1 cellular context compared by ENCODE assay signal in the genomic region with DNA sequence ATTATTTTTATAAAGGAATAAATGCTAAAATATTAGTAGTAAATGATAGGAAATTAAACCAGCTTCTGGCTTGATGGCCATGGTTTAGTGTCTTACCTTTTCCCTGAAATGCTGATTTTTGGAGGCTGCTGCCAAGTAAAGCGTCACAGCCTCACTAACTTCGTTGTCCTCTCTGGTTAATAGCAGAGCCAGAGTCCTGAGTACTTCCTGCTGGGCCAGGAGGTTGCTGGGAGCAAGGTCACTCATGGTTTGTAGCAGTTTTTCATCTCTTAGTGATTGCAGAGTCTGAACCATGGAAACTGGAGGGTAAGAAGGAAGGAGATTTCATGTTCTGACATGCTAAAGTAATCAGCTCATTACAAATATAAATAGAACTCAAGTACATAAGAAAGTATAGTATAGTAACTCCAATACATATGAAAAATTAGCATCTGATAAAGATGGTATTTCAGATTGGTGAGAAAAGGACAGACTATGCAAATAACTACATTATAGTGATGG.
TF ChIP-seq lines count a peak whose summit lies in the region.

No MANE protein-coding gene starts in this region.

TF ChIP-seq in HepG2, 621 proteins besides CTCF, POLR2A, EP300 and RAD21 (continued from another document and continues in another):
- TF ChIP-seq, protein P1, sequence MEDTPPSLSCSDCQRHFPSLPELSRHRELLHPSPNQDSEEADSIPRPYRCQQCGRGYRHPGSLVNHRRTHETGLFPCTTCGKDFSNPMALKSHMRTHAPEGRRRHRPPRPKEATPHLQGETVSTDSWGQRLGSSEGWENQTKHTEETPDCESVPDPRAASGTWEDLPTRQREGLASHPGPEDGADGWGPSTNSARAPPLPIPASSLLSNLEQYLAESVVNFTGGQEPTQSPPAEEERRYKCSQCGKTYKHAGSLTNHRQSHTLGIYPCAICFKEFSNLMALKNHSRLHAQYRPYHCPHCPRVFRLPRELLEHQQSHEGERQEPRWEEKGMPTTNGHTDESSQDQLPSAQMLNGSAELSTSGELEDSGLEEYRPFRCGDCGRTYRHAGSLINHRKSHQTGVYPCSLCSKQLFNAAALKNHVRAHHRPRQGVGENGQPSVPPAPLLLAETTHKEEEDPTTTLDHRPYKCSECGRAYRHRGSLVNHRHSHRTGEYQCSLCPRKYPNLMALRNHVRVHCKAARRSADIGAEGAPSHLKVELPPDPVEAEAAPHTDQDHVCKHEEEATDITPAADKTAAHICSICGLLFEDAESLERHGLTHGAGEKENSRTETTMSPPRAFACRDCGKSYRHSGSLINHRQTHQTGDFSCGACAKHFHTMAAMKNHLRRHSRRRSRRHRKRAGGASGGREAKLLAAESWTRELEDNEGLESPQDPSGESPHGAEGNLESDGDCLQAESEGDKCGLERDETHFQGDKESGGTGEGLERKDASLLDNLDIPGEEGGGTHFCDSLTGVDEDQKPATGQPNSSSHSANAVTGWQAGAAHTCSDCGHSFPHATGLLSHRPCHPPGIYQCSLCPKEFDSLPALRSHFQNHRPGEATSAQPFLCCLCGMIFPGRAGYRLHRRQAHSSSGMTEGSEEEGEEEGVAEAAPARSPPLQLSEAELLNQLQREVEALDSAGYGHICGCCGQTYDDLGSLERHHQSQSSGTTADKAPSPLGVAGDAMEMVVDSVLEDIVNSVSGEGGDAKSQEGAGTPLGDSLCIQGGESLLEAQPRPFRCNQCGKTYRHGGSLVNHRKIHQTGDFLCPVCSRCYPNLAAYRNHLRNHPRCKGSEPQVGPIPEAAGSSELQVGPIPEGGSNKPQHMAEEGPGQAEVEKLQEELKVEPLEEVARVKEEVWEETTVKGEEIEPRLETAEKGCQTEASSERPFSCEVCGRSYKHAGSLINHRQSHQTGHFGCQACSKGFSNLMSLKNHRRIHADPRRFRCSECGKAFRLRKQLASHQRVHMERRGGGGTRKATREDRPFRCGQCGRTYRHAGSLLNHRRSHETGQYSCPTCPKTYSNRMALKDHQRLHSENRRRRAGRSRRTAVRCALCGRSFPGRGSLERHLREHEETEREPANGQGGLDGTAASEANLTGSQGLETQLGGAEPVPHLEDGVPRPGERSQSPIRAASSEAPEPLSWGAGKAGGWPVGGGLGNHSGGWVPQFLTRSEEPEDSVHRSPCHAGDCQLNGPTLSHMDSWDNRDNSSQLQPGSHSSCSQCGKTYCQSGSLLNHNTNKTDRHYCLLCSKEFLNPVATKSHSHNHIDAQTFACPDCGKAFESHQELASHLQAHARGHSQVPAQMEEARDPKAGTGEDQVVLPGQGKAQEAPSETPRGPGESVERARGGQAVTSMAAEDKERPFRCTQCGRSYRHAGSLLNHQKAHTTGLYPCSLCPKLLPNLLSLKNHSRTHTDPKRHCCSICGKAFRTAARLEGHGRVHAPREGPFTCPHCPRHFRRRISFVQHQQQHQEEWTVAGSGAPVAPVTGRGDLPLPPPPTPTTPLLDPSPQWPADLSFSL (CRISPR knock-in tag; IDR thresholded peaks at IDR 0.05), result no peak
- TF ChIP-seq ZNF577 (CRISPR knock-in tag; IDR thresholded peaks at IDR 0.05; ENCODE audit: borderline replicate concordance, low read depth), result no peak
- TF ChIP-seq GABPA (IDR thresholded peaks at IDR 0.05; ENCODE audit: low read depth, low read length), result no peak
- peak; percentile 76 for TF ChIP-seq GABPA (CRISPR knock-in tag; IDR thresholded peaks at IDR 0.05; ENCODE audit: low read depth)
- peak; percentile 37; the same call in 1 of the 2 replicates for TF ChIP-seq POGZ (CRISPR knock-in tag; IDR thresholded peaks at IDR 0.05)
- peak; percentile 45; the same call in 1 of the 2 replicates for TF ChIP-seq ELF1 (CRISPR knock-in tag; IDR thresholded peaks at IDR 0.05)
- TF ChIP-seq NR2F6 (IDR thresholded peaks at IDR 0.05), result no peak
- TF ChIP-seq NR2F6 (CRISPR knock-in tag; IDR thresholded peaks at IDR 0.05), result peak; percentile 47; the same call in 1 of the 2 replicates
- no peak for TF ChIP-seq HDAC1 (CRISPR knock-in tag; IDR thresholded peaks at IDR 0.05)
- peak; percentile 75 for TF ChIP-seq ELF3 (CRISPR knock-in tag; IDR thresholded peaks at IDR 0.05)
- TF ChIP-seq, protein P2, sequence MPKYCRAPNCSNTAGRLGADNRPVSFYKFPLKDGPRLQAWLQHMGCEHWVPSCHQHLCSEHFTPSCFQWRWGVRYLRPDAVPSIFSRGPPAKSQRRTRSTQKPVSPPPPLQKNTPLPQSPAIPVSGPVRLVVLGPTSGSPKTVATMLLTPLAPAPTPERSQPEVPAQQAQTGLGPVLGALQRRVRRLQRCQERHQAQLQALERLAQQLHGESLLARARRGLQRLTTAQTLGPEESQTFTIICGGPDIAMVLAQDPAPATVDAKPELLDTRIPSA (CRISPR knock-in tag; IDR thresholded peaks at IDR 0.05; ENCODE audit: borderline replicate concordance), result no peak
- TF ChIP-seq HOXA3 (CRISPR knock-in tag; IDR thresholded peaks at IDR 0.05), result peak; percentile 42; the same call in 1 of the 2 replicates
- 0 out of 2 replicates have a peak, but pooled peaks have one; percentile 19 for TF ChIP-seq KAT8 (CRISPR knock-in tag; IDR thresholded peaks at IDR 0.05)
- TF ChIP-seq ZNF256 (CRISPR knock-in tag; conservative IDR thresholded peaks at IDR 0.05), result no peak
- TF ChIP-seq ZBTB38 (CRISPR knock-in tag; IDR thresholded peaks at IDR 0.05), result no peak
- TF ChIP-seq, protein P3, sequence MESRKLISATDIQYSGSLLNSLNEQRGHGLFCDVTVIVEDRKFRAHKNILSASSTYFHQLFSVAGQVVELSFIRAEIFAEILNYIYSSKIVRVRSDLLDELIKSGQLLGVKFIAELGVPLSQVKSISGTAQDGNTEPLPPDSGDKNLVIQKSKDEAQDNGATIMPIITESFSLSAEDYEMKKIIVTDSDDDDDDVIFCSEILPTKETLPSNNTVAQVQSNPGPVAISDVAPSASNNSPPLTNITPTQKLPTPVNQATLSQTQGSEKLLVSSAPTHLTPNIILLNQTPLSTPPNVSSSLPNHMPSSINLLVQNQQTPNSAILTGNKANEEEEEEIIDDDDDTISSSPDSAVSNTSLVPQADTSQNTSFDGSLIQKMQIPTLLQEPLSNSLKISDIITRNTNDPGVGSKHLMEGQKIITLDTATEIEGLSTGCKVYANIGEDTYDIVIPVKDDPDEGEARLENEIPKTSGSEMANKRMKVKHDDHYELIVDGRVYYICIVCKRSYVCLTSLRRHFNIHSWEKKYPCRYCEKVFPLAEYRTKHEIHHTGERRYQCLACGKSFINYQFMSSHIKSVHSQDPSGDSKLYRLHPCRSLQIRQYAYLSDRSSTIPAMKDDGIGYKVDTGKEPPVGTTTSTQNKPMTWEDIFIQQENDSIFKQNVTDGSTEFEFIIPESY (CRISPR knock-in tag; IDR thresholded peaks at IDR 0.05), result peak; percentile 67; the same call in 1 of the 2 replicates
- peak; percentile 72 for TF ChIP-seq ZNF143 (CRISPR knock-in tag; IDR thresholded peaks at IDR 0.05)
- no peak for TF ChIP-seq FLYWCH1 (CRISPR knock-in tag; IDR thresholded peaks at IDR 0.05)
- no peak for TF ChIP-seq ZNF850 (CRISPR knock-in tag; conservative IDR thresholded peaks at IDR 0.05)
- TF ChIP-seq RFXANK (CRISPR knock-in tag; IDR thresholded peaks at IDR 0.05), result no peak
- peak; percentile 40; the same call in 1 of the 2 replicates for TF ChIP-seq MED1 (CRISPR knock-in tag; IDR thresholded peaks at IDR 0.05)
- TF ChIP-seq, protein P4, sequence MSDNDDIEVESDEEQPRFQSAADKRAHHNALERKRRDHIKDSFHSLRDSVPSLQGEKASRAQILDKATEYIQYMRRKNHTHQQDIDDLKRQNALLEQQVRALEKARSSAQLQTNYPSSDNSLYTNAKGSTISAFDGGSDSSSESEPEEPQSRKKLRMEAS (IDR thresholded peaks at IDR 0.05), result 0 out of 2 replicates have a peak, but pooled peaks have one; percentile 27
- peak; percentile 52; the same call in 1 of the 2 replicates for TF ChIP-seq GABPB1 (CRISPR knock-in tag; IDR thresholded peaks at IDR 0.05)
- no peak for TF ChIP-seq TBL1XR1 (IDR thresholded peaks at IDR 0.05; ENCODE audit: borderline replicate concordance, low read length, partially characterized antibody)
- TF ChIP-seq JUND (CRISPR knock-in tag; IDR thresholded peaks at IDR 0.05), result no peak
- no peak for TF ChIP-seq ZFY (CRISPR knock-in tag; IDR thresholded peaks at IDR 0.05)
- TF ChIP-seq, protein P5, sequence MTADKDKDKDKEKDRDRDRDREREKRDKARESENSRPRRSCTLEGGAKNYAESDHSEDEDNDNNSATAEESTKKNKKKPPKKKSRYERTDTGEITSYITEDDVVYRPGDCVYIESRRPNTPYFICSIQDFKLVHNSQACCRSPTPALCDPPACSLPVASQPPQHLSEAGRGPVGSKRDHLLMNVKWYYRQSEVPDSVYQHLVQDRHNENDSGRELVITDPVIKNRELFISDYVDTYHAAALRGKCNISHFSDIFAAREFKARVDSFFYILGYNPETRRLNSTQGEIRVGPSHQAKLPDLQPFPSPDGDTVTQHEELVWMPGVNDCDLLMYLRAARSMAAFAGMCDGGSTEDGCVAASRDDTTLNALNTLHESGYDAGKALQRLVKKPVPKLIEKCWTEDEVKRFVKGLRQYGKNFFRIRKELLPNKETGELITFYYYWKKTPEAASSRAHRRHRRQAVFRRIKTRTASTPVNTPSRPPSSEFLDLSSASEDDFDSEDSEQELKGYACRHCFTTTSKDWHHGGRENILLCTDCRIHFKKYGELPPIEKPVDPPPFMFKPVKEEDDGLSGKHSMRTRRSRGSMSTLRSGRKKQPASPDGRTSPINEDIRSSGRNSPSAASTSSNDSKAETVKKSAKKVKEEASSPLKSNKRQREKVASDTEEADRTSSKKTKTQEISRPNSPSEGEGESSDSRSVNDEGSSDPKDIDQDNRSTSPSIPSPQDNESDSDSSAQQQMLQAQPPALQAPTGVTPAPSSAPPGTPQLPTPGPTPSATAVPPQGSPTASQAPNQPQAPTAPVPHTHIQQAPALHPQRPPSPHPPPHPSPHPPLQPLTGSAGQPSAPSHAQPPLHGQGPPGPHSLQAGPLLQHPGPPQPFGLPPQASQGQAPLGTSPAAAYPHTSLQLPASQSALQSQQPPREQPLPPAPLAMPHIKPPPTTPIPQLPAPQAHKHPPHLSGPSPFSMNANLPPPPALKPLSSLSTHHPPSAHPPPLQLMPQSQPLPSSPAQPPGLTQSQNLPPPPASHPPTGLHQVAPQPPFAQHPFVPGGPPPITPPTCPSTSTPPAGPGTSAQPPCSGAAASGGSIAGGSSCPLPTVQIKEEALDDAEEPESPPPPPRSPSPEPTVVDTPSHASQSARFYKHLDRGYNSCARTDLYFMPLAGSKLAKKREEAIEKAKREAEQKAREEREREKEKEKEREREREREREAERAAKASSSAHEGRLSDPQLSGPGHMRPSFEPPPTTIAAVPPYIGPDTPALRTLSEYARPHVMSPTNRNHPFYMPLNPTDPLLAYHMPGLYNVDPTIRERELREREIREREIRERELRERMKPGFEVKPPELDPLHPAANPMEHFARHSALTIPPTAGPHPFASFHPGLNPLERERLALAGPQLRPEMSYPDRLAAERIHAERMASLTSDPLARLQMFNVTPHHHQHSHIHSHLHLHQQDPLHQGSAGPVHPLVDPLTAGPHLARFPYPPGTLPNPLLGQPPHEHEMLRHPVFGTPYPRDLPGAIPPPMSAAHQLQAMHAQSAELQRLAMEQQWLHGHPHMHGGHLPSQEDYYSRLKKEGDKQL (CRISPR knock-in tag; IDR thresholded peaks at IDR 0.05; ENCODE audit: low read depth), result no peak
- TF ChIP-seq, protein P6, sequence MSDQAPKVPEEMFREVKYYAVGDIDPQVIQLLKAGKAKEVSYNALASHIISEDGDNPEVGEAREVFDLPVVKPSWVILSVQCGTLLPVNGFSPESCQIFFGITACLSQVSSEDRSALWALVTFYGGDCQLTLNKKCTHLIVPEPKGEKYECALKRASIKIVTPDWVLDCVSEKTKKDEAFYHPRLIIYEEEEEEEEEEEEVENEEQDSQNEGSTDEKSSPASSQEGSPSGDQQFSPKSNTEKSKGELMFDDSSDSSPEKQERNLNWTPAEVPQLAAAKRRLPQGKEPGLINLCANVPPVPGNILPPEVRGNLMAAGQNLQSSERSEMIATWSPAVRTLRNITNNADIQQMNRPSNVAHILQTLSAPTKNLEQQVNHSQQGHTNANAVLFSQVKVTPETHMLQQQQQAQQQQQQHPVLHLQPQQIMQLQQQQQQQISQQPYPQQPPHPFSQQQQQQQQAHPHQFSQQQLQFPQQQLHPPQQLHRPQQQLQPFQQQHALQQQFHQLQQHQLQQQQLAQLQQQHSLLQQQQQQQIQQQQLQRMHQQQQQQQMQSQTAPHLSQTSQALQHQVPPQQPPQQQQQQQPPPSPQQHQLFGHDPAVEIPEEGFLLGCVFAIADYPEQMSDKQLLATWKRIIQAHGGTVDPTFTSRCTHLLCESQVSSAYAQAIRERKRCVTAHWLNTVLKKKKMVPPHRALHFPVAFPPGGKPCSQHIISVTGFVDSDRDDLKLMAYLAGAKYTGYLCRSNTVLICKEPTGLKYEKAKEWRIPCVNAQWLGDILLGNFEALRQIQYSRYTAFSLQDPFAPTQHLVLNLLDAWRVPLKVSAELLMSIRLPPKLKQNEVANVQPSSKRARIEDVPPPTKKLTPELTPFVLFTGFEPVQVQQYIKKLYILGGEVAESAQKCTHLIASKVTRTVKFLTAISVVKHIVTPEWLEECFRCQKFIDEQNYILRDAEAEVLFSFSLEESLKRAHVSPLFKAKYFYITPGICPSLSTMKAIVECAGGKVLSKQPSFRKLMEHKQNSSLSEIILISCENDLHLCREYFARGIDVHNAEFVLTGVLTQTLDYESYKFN (CRISPR knock-in tag; conservative IDR thresholded peaks at IDR 0.05), result 0 out of 2 replicates have a peak, but pooled peaks have one; percentile 23
- TF ChIP-seq ZNF709 (CRISPR knock-in tag; IDR thresholded peaks at IDR 0.05), result no peak
- TF ChIP-seq ZFP36 (IDR thresholded peaks at IDR 0.05; ENCODE audit: borderline replicate concordance, low read depth, low read length, partially characterized antibody), result no peak
- TF ChIP-seq NR2C2 (CRISPR knock-in tag; IDR thresholded peaks at IDR 0.05; ENCODE audit: borderline replicate concordance), result 0 out of 2 replicates have a peak, but pooled peaks have one; percentile 24
- TF ChIP-seq GATAD2A (CRISPR knock-in tag; IDR thresholded peaks at IDR 0.05), result peak; percentile 53; the same call in 1 of the 2 replicates
- TF ChIP-seq, protein P7, sequence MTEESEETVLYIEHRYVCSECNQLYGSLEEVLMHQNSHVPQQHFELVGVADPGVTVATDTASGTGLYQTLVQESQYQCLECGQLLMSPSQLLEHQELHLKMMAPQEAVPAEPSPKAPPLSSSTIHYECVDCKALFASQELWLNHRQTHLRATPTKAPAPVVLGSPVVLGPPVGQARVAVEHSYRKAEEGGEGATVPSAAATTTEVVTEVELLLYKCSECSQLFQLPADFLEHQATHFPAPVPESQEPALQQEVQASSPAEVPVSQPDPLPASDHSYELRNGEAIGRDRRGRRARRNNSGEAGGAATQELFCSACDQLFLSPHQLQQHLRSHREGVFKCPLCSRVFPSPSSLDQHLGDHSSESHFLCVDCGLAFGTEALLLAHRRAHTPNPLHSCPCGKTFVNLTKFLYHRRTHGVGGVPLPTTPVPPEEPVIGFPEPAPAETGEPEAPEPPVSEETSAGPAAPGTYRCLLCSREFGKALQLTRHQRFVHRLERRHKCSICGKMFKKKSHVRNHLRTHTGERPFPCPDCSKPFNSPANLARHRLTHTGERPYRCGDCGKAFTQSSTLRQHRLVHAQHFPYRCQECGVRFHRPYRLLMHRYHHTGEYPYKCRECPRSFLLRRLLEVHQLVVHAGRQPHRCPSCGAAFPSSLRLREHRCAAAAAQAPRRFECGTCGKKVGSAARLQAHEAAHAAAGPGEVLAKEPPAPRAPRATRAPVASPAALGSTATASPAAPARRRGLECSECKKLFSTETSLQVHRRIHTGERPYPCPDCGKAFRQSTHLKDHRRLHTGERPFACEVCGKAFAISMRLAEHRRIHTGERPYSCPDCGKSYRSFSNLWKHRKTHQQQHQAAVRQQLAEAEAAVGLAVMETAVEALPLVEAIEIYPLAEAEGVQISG (CRISPR knock-in tag; IDR thresholded peaks at IDR 0.05), result no peak
- TF ChIP-seq ZNF792 (CRISPR knock-in tag; IDR thresholded peaks at IDR 0.05), result peak; percentile 48; the same call in 1 of the 2 replicates
- no peak for TF ChIP-seq FOXA1 (IDR thresholded peaks at IDR 0.05)
- no peak for TF ChIP-seq FOXA1 (CRISPR knock-in tag; IDR thresholded peaks at IDR 0.05)
- TF ChIP-seq MIXL1 (CRISPR knock-in tag; IDR thresholded peaks at IDR 0.05), result peak; percentile 75
